ENCODE assay signal across 8 cellular contexts in the genomic region with DNA sequence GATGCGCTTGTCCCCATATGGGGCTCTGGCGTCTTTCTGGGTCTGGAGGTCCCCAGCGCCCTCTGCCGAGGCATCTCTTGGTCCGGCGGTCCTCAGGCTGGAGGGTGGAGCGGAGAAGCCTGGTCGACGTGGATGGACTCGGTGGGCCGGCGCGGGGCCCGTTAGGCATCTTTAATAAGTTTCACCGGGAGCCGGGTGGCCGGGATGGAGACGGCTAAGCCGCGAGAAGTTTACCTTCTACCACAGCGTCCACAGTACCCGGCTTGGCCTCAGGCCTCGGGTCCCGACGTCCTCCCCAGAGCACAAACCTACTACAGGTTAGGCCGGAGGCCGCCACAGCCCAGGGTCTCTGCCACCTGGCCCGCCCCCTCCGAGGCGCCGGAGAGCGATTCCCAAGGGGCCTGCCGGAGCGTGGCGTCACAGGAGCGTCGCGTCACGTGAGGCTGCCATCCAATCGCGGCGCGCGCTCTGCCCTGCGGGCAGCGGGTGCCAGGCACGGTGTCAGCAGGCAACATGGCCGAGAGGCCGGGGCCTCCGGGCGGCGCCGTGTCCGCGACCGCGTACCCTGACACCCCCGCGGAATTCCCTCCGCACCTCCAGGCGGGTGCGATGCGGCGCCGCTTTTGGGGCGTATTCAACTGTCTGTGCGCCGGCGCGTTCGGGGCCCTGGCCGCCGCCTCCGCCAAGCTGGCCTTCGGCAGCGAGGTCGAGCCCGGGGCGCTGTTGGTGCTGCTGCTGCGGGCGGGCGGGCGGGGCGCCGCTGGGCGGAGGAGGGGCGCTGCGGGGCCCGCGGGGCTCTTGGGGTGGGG. TPM values are rescaled to one million over a fixed set of nuclear protein-coding genes. Genes with fewer than 3 reads are reported as not detected.
A peak's percentile ranks its signal among the peaks of the same experiment; 100 is the strongest.
DNase-seq lines count a peak whose midpoint lies in the region; ATAC-seq and TF ChIP-seq lines count a peak whose summit lies in the region.

A gene (plus strand): TSS at position 501 of the 809 bp plus-strand sequence. CDS start 13 bp downstream, at position 514.

- ATAC-seq in GM18907 (IDR thresholded peaks at IDR 0.05; ENCODE audit: unreplicated experiment) (peak; percentile 94), HG03159 (IDR thresholded peaks at IDR 0.05; ENCODE audit: unreplicated experiment) (peak; percentile 94), left lobe of liver (peak; percentile 98)

- peak within 1 kb of the TSS; percentile 82 for H3K4me3 ChIP-seq in AG10803 (ENCODE audit: low read length)

- peak; percentile 35 for TF ChIP-seq CTCF in AG10803 (conservative IDR thresholded peaks at IDR 0.05; ENCODE audit: low read length)

- peak; percentile 90 for DNase-seq in AG10803 (ENCODE audit: low read depth)
- peak; percentile 66 for DNase-seq in NCI-H510A treated with DMSO at 0.1 percent for 48 hours (lab: John Stamatoyannopoulos, UW)
- DNase-seq in activated CD4-positive, alpha-beta T cell treated with anti-CD3 and anti-CD28 coated beads, Interleukin-2, amount 50 U/mL, for 1 hour = peak; percentile 82
- DNase-seq in dedifferentiated amniotic fluid mesenchymal stem cell (ENCODE audit: extremely low spot score) = peak; percentile 86
- peak; percentile 93 for DNase-seq in left lobe of liver (ENCODE audit: low spot score)
- peak; percentile 88 for DNase-seq in stimulated activated CD4-positive, alpha-beta T cell treated with anti-CD3 and anti-CD28 coated beads, Interleukin-2, amount 100 ng/mL, for 4 hours (ENCODE audit: low read depth)

RNA-seq across cellular contexts. Expression of the gene that starts here (rescaled TPM):
- 9.7 TPM for total RNA-seq in left lobe of liver

Comparison
In these comparisons a context has a peak if more than half of its experiments do, and no peak if none do; other contexts are left out.
1. Peak in every context shown above with its lines: DNase-seq, ATAC-seq and H3K4me3 ChIP-seq.